ENCODE assay signal across 15 cellular contexts in the genomic region with DNA sequence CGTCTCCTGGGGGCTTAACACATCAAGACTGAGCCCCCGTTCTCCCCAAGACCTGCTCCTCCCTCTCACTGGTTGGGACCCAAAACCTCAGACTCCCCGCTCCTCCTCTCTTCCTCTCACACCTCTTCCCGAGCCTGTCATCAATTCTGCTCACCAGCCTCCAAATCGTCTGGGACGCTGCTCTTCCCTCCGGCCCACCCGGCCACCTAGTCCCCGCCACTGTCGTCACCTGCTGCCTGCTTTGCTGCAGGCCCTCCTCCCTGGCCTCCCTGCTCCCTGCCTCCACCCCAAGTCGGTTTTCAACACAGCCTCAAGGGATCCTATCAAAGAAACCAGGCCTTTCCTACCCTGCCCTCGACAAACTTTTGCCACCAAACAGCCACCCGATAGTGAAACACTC. TPM values are rescaled to one million over a fixed set of nuclear protein-coding genes. Genes with fewer than 3 reads are reported as not detected.
DNase-seq lines count a peak whose midpoint lies in the region; ATAC-seq, FAIRE-seq and TF ChIP-seq lines count a peak whose summit lies in the region.
"Had no signal": no experiment of that assay in that cellular context is flagged by ENCODE, and none has a peak within 500 bp of the region (broad histone marks: within the 10 kb centered on the region; RNA-seq: fewer than 3 reads in every experiment).

No MANE protein-coding gene starts in this region.

- H3K9me2 ChIP-seq in OCI-LY1 (ENCODE audit: low read depth, low read length) = no peaks in the 10 kb centered on the region

- TF ChIP-seq POLR2A in H1 (IDR thresholded peaks at IDR 0.05; ENCODE audit: control extremely low read depth in 1 of 2, low read depth in 2 of 2, low read length in 2 of 2) = no peak

- H3K9me3 Mint-ChIP-seq in activated naive CD4-positive, alpha-beta T cell treated with anti-CD3 and anti-CD28 coated beads, Interleukin-2, amount 50 U/mL, for 24 hours = no peaks in the 10 kb centered on the region
- no peaks in the 10 kb centered on the region for H3K9me3 Mint-ChIP-seq in stimulated activated naive B cell treated with anti-CD40 and anti-IgM and Interleukin-4, amounts not matched to agents 10 μg/mL and 1 μg/mL and 100 μg/mL, for 72 hours
- H3K9me3 Mint-ChIP-seq: HFFc6 had no signal

- FAIRE-seq in H1 (lab: Jason Lieb, UNC) = no peak

- DNase-seq in activated naive CD4-positive, alpha-beta T cell (lab: John Stamatoyannopoulos, UW) = no peak
- DNase-seq in H1 (ENCODE audit: low read depth in 1 of 2, low spot score in 2 of 2) (no peak), putamen (ENCODE audit: low spot score) (no peak), midbrain (lab: John Stamatoyannopoulos, UW) (no peak), DMS53 (lab: John Stamatoyannopoulos, UW) (no peak)
- DNase-seq in stimulated activated naive B cell treated with anti-CD40 and anti-IgM and Interleukin-4, amounts not matched to agents 10 μg/mL and 1 μg/mL and 100 μg/mL, for 72 hours = no peak
- DNase-seq: foreskin keratinocyte, HFFc6, kidney glomerular epithelial cell, NCI-H2081 treated with DMSO at 0.1 percent for 48 hours, occipital lobe had no signal

- H2BK12ac ChIP-seq in H1 (ENCODE audit: low read depth, low read length) = peak overlapping the region; percentile 19; the same call in 1 of the 2 replicates

- H2AFZ ChIP-seq in OCI-LY1 (ENCODE audit: low read length) (no peak overlapping the region), H1 (ENCODE audit: low read length) (no peak overlapping the region)

- no peak overlapping the region for H4K91ac ChIP-seq in H1 (replicated peaks; ENCODE audit: insufficient read length, low read length)

- H3K18ac ChIP-seq in H1 (ENCODE audit: extremely low read depth, low read length) = no peak overlapping the region

- no peak overlapping the region for H4K5ac ChIP-seq in H1 (ENCODE audit: insufficient read length, low read depth, low read length)

- CTCF ChIA-PET in H1 (lab: Charles Lee; ENCODE audit: partially characterized antibody) = interaction anchor here (0.5 to 21.5 kb wide), 4 partner anchors 8 to 759 kb away, joined by 3 to 312 read pairs (median 27); no protein-coding TSS in a partner anchor

- peaks cover 2% of the 10 kb centered on the region; the same call in 1 of the 2 replicates for H3K23me2 ChIP-seq in H1 (ENCODE audit: low read depth, low read length)

- TF ChIP-seq RAD21 in H1 (IDR thresholded peaks at IDR 0.05 in 1 of 2, conservative IDR thresholded peaks at IDR 0.05 in 1 of 2; ENCODE audit: low read depth in 2 of 2, low read length in 2 of 2) = no peak

- peaks cover 43% of the 10 kb centered on the region; the same call in 1 of the 2 replicates for H3K36me3 ChIP-seq in OCI-LY1 (ENCODE audit: insufficient read depth, low read length)
- H3K36me3 ChIP-seq in H1 (ENCODE audit: control insufficient read depth in 2 of 4, insufficient read depth in 4 of 4, low read length in 3 of 4) = no peaks in the 10 kb centered on the region

- POLR2A ChIA-PET in H1 (lab: Charles Lee; ENCODE audit: partially characterized antibody) = no interaction called here

- H4K20me1 ChIP-seq in OCI-LY1 (ENCODE audit: insufficient read depth, low read length) = no peaks in the 10 kb centered on the region
- H4K20me1 ChIP-seq in H1 (replicated peaks in 1 of 2; ENCODE audit: control insufficient read depth in 1 of 2, insufficient read depth in 2 of 2, low read length in 2 of 2) = peaks cover 0 to 1% of the 10 kb centered on the region in 2 experiments

- WGBS in H1 (ENCODE audit: extremely low coverage in 1 of 2, insufficient coverage in 1 of 2, insufficient read length in 1 of 2, insufficient replicate concordance in 2 of 2, low coverage in 1 of 2, low lambda C conversion rate in 2 of 2, missing lambda C conversion rate in 1 of 2), 2 experiments = 79% methylated on average over 12 of the region's 13 CpGs; no CpG with 5 or more reads in 1 of the 2 experiments

- H3K27ac Mint-ChIP-seq in activated naive CD4-positive, alpha-beta T cell treated with anti-CD3 and anti-CD28 coated beads, Interleukin-2, amount 50 U/mL, for 24 hours = peak overlapping the region; percentile 96
- H3K27ac Mint-ChIP-seq in stimulated activated naive B cell treated with anti-CD40 and anti-IgM and Interleukin-4, amounts not matched to agents 10 μg/mL and 1 μg/mL and 100 μg/mL, for 72 hours = peak overlapping the region; percentile 98
- H3K27ac Mint-ChIP-seq: HFFc6 had no signal

- H3K79me2 ChIP-seq in OCI-LY1 (ENCODE audit: insufficient read depth, low read length) (peaks cover 47% of the 10 kb centered on the region), H1 (ENCODE audit: control insufficient read depth in 1 of 2, insufficient read depth in 2 of 2, low read length in 2 of 2) (no peaks in the 10 kb centered on the region)

- H3K14ac ChIP-seq in H1 (ENCODE audit: insufficient read length) = no peak overlapping the region

- H2BK15ac ChIP-seq in H1 (ENCODE audit: low read length) = no peak overlapping the region

- no peak overlapping the region for H4K8ac ChIP-seq in H1 (ENCODE audit: extremely low read depth, insufficient read depth, low read length)

- H3K9ac ChIP-seq in OCI-LY1 (ENCODE audit: low read length) (peak overlapping the region; percentile 97), H1 (replicated peaks in 1 of 4; ENCODE audit: extremely low read depth in 1 of 4, low read depth in 3 of 4, low read length in 3 of 4) (no peak overlapping the region)

- H3K79me1 ChIP-seq in H1 (ENCODE audit: low read depth, low read length) = no peaks in the 10 kb centered on the region

- TF ChIP-seq EP300 in H1 (IDR thresholded peaks at IDR 0.05; ENCODE audit: borderline replicate concordance in 1 of 2, low read depth in 2 of 2, low read length in 2 of 2) = no peak

- H3K4me1 Mint-ChIP-seq in activated naive CD4-positive, alpha-beta T cell treated with anti-CD3 and anti-CD28 coated beads, Interleukin-2, amount 50 U/mL, for 24 hours = peaks cover 48% of the 10 kb centered on the region
- H3K4me1 Mint-ChIP-seq in stimulated activated naive B cell treated with anti-CD40 and anti-IgM and Interleukin-4, amounts not matched to agents 10 μg/mL and 1 μg/mL and 100 μg/mL, for 72 hours = peaks cover 40 to 49% of the 10 kb centered on the region in 2 donors

- ATAC-seq in stimulated activated naive B cell treated with anti-CD40 and anti-IgM and Interleukin-4, amounts not matched to agents 10 μg/mL and 1 μg/mL and 100 μg/mL, for 72 hours (replicated peaks) = no peak
- ATAC-seq: foreskin keratinocyte, SK-N-SH treated with all-trans-retinoic acid at 6 μM for 48 hours had no signal

- no peak overlapping the region for H2BK120ac ChIP-seq in H1 (replicated peaks; ENCODE audit: low read depth, low read length)

- no peak for TF ChIP-seq CTCF in OCI-LY1 (IDR thresholded peaks at IDR 0.05; ENCODE audit: low read length)
- no peak for TF ChIP-seq CTCF in H1 (IDR thresholded peaks at IDR 0.05; ENCODE audit: control extremely low read depth in 1 of 3, insufficient read depth in 1 of 3, low read depth in 1 of 3, low read length in 3 of 3)

- H3K9me3 ChIP-seq in OCI-LY1 (ENCODE audit: low read length) (no peaks in the 10 kb centered on the region), H1 (ENCODE audit: insufficient read depth in 2 of 2, low read depth in 1 of 2, low read length in 1 of 2) (no peaks in the 10 kb centered on the region)

- H3F3A ChIP-seq in OCI-LY1 (ENCODE audit: insufficient read depth, low read length) = peaks cover under 1% of the 10 kb centered on the region; the same call in 1 of the 2 replicates

- H3K56ac ChIP-seq in H1 (replicated peaks; ENCODE audit: insufficient read length, low read depth, low read length) = no peak overlapping the region

- no peak overlapping the region for H3K23ac ChIP-seq in H1 (ENCODE audit: insufficient read length)

- H2AK5ac ChIP-seq in H1 (ENCODE audit: low read depth, low read length) = 0 out of 2 replicates have a peak overlapping the region, but pooled peaks have one; percentile 0

- peak overlapping the region; percentile 95 for H3K27ac ChIP-seq in OCI-LY1 (ENCODE audit: low read depth, low read length, poor library complexity, severe bottlenecking)
- H3K27ac ChIP-seq in H1 (ENCODE audit: low read depth, low read length) = no peak overlapping the region
- H3K27ac ChIP-seq: foreskin keratinocyte had no signal

- peak overlapping the region; percentile 98 for H3K4me3 Mint-ChIP-seq in activated naive CD4-positive, alpha-beta T cell treated with anti-CD3 and anti-CD28 coated beads, Interleukin-2, amount 50 U/mL, for 24 hours
- peak overlapping the region; percentile 88 to 99 for H3K4me3 Mint-ChIP-seq in stimulated activated naive B cell treated with anti-CD40 and anti-IgM and Interleukin-4, amounts not matched to agents 10 μg/mL and 1 μg/mL and 100 μg/mL, for 72 hours
- H3K4me3 Mint-ChIP-seq: HFFc6 had no signal

- no peak overlapping the region for H2BK20ac ChIP-seq in H1 (ENCODE audit: low read length)

- no peak overlapping the region for H3K4ac ChIP-seq in H1 (replicated peaks; ENCODE audit: insufficient read length, low read depth, low read length)

- peaks cover 9% of the 10 kb centered on the region for H3K36me3 Mint-ChIP-seq in activated naive CD4-positive, alpha-beta T cell treated with anti-CD3 and anti-CD28 coated beads, Interleukin-2, amount 50 U/mL, for 24 hours
- peaks cover 25 to 52% of the 10 kb centered on the region in 2 donors for H3K36me3 Mint-ChIP-seq in stimulated activated naive B cell treated with anti-CD40 and anti-IgM and Interleukin-4, amounts not matched to agents 10 μg/mL and 1 μg/mL and 100 μg/mL, for 72 hours

- peak overlapping the region; percentile 91 for H3K4me2 ChIP-seq in OCI-LY1 (ENCODE audit: low read length)
- no peak overlapping the region for H3K4me2 ChIP-seq in H1 (ENCODE audit: insufficient read depth in 1 of 2, low read depth in 2 of 2, low read length in 2 of 2)

- no peaks in the 10 kb centered on the region for H3K27me3 ChIP-seq in OCI-LY1 (ENCODE audit: insufficient read depth, low read length)
- peaks cover 0 to 4% (median 0%) of the 10 kb centered on the region in 4 experiments; a peak in 1 of 7 replicates for H3K27me3 ChIP-seq in H1 (replicated peaks in 1 of 4; ENCODE audit: control insufficient read depth in 3 of 4, extremely low read depth in 1 of 4, insufficient read depth in 3 of 4, low read length in 3 of 4)
- H3K27me3 ChIP-seq: foreskin keratinocyte had no signal

- H3K4me3 ChIP-seq in OCI-LY1 (ENCODE audit: low read depth, low read length, poor library complexity, severe bottlenecking) (peak overlapping the region; percentile 87), H1 (ENCODE audit: extremely low read depth in 1 of 4, insufficient read depth in 2 of 4, low read depth in 3 of 4, low read length in 4 of 4) (no peak overlapping the region)

- H2BK5ac ChIP-seq in H1 (ENCODE audit: low read depth, low read length) = no peak overlapping the region

- H3K4me1 ChIP-seq in OCI-LY1 (ENCODE audit: insufficient read depth, low read length, severe bottlenecking) (peaks cover 85% of the 10 kb centered on the region), H1 (replicated peaks in 1 of 4; ENCODE audit: control insufficient read depth in 3 of 4, insufficient read depth in 4 of 4, low read length in 3 of 4) (peaks cover 0 to 22% (median 14%) of the 10 kb centered on the region in 4 experiments; a peak in 6 of 7 replicates)
- H3K4me1 ChIP-seq: foreskin keratinocyte had no signal

- H3K27me3 Mint-ChIP-seq in activated naive CD4-positive, alpha-beta T cell treated with anti-CD3 and anti-CD28 coated beads, Interleukin-2, amount 50 U/mL, for 24 hours = no peaks in the 10 kb centered on the region
- H3K27me3 Mint-ChIP-seq in stimulated activated naive B cell treated with anti-CD40 and anti-IgM and Interleukin-4, amounts not matched to agents 10 μg/mL and 1 μg/mL and 100 μg/mL, for 72 hours = no peaks in the 10 kb centered on the region

RNA-seq across cellular contexts. Expression of gene MFNG, which starts 3.1 kb away (rescaled TPM):
- 1.7 and 1.8 TPM in 2 replicates for total RNA-seq in H1 (2021; fragmentation: NEBNext Ultra II Directional; extraction: Animal tissue kit (Norgen Biotek cat#: 25700))
- 5.5 and 8.0 TPM in 2 replicates for polyA plus RNA-seq in H1 (2011; rRNA removed)
- 5.4 TPM for polyA plus RNA-seq in H1 (2011; cell fraction: cytosol; rRNA removed)
- polyA plus RNA-seq in H1 (2011; cell fraction: nucleus; rRNA removed) = 11.5 TPM
- 1.7 to 3.1 TPM (median 2.6 TPM) in 4 replicates for polyA plus RNA-seq in H1 (2012, experiment 1 of 2)
- polyA plus RNA-seq in H1 (2012, experiment 2 of 2) = 1.5 TPM
- 2.4 TPM for polyA plus RNA-seq in H1 (2013, experiment 1 of 2)
- polyA plus RNA-seq in H1 (2013, experiment 2 of 2) = 2.8 TPM
- polyA minus RNA-seq in H1 (2011; rRNA and poly(A)+ RNA removed) = 1.3 and 1.6 TPM in 2 replicates
- 6.8 TPM for polyA minus RNA-seq in H1 (2011; cell fraction: cytosol; rRNA and poly(A)+ RNA removed)
- 4.9 TPM for polyA minus RNA-seq in H1 (2011; cell fraction: nucleus; rRNA and poly(A)+ RNA removed)
- total RNA-seq: HFFc6 had no signal

RNA-seq across cellular contexts. Expression of gene CARD10, which starts 36.2 kb away (rescaled TPM):
- total RNA-seq in H1 (2021; fragmentation: NEBNext Ultra II Directional; extraction: Animal tissue kit (Norgen Biotek cat#: 25700)) = 14.4 and 14.6 TPM in 2 replicates
- polyA plus RNA-seq in H1 (2011; rRNA removed) = 13.5 and 17.4 TPM in 2 replicates
- 11.2 TPM for polyA plus RNA-seq in H1 (2011; cell fraction: cytosol; rRNA removed)
- polyA plus RNA-seq in H1 (2011; cell fraction: nucleus; rRNA removed) = 23.7 TPM
- 7.9 to 13.1 TPM (median 11.6 TPM) in 4 replicates for polyA plus RNA-seq in H1 (2012, experiment 1 of 2)
- 11.4 TPM for polyA plus RNA-seq in H1 (2012, experiment 2 of 2)
- 9.2 TPM for polyA plus RNA-seq in H1 (2013, experiment 1 of 2)
- polyA plus RNA-seq in H1 (2013, experiment 2 of 2) = 9.2 TPM
- 6.8 and 7.5 TPM in 2 replicates for polyA minus RNA-seq in H1 (2011; rRNA and poly(A)+ RNA removed)
- polyA minus RNA-seq in H1 (2011; cell fraction: cytosol; rRNA and poly(A)+ RNA removed) = 11.4 TPM
- 5.0 TPM for polyA minus RNA-seq in H1 (2011; cell fraction: nucleus; rRNA and poly(A)+ RNA removed)

RNA-seq across cellular contexts. Expression of gene ELFN2, which starts 55.8 kb away (rescaled TPM):
- 0.63 and 0.88 TPM in 2 replicates for total RNA-seq in H1 (2021; fragmentation: NEBNext Ultra II Directional; extraction: Animal tissue kit (Norgen Biotek cat#: 25700))
- polyA plus RNA-seq in H1 (2011; rRNA removed) = 0.88 and 1.3 TPM in 2 replicates
- polyA plus RNA-seq in H1 (2011; cell fraction: cytosol; rRNA removed) = 0.70 TPM
- 2.5 TPM for polyA plus RNA-seq in H1 (2011; cell fraction: nucleus; rRNA removed)
- polyA plus RNA-seq in H1 (2012, experiment 1 of 2) = 0.71 to 1.4 TPM (median 0.83 TPM) in 4 replicates
- 0.37 TPM for polyA plus RNA-seq in H1 (2012, experiment 2 of 2)
- polyA plus RNA-seq in H1 (2013, experiment 1 of 2) = 0.41 TPM
- 0.35 TPM for polyA plus RNA-seq in H1 (2013, experiment 2 of 2)
- 0.50 and 0.54 TPM in 2 replicates for polyA minus RNA-seq in H1 (2011; rRNA and poly(A)+ RNA removed)
- 0.73 TPM for polyA minus RNA-seq in H1 (2011; cell fraction: cytosol; rRNA and poly(A)+ RNA removed)
- polyA minus RNA-seq in H1 (2011; cell fraction: nucleus; rRNA and poly(A)+ RNA removed) = 0.40 TPM
- total RNA-seq: G401 had no signal
